In genomic region chr5:178360231-178360925, GRCh38 we compare ENCODE assay signal across 23 cellular contexts.
"Had no signal": no experiment of that assay in that cellular context is flagged by ENCODE, and none has a peak within 500 bp of the region (broad histone marks: within the 10 kb centered on the region; RNA-seq: fewer than 3 reads in every experiment).

No MANE protein-coding gene starts in this region.

- H3K4me3 ChIP-seq: ascending aorta, right lobe of liver, smooth muscle cell, testis had no signal

- H3K36me3 ChIP-seq: ascending aorta, neutrophil, right lobe of liver had no signal

- H3K27ac ChIP-seq: ascending aorta, neutrophil, parathyroid adenoma, right lobe of liver, testis had no signal

- H3K9me3 ChIP-seq: ascending aorta, neutrophil, right lobe of liver, testis had no signal

- H3K4me3 Mint-ChIP-seq: activated CD8-positive, alpha-beta T cell treated with anti-CD3 and anti-CD28 coated beads, Interleukin-2, amount 10 ng/mL, durations not matched to agents 7 days and 5 days; activated T-cell treated with anti-CD3 and anti-CD28 coated beads, Interleukin-2, amount 50 U/mL, for 4 hours; immature natural killer cell; memory B cell; stimulated activated memory B cell treated with anti-CD40 and anti-IgM and Interleukin-4, amounts not matched to agents 10 μg/mL and 1 μg/mL and 100 μg/mL, for 72 hours; T-helper 2 cell treated with Interferon-gamma antibody and Interleukin-4, amounts not matched to agents 5 μg/mL and 100 μg/mL, for 36 hours; type B pancreatic cell had no signal

- H3K36me3 Mint-ChIP-seq: immature natural killer cell; memory B cell; stimulated activated memory B cell treated with anti-CD40 and anti-IgM and Interleukin-4, amounts not matched to agents 10 μg/mL and 1 μg/mL and 100 μg/mL, for 72 hours; type B pancreatic cell had no signal

- H3K27ac Mint-ChIP-seq: activated CD8-positive, alpha-beta T cell treated with anti-CD3 and anti-CD28 coated beads, Interleukin-2, amount 10 ng/mL, durations not matched to agents 7 days and 5 days; immature natural killer cell; memory B cell; T-helper 2 cell treated with Interferon-gamma antibody and Interleukin-4, amounts not matched to agents 5 μg/mL and 100 μg/mL, for 36 hours; type B pancreatic cell had no signal

- FAIRE-seq: bronchial epithelial cell had no signal

- H3K9me3 Mint-ChIP-seq: activated T-cell treated with anti-CD3 and anti-CD28 coated beads, Interleukin-2, amount 50 U/mL, for 4 hours; immature natural killer cell; memory B cell; type B pancreatic cell had no signal

- H3K27me3 ChIP-seq: ascending aorta, neutrophil, right lobe of liver, testis had no signal

- H3K9ac ChIP-seq: parathyroid adenoma had no signal

- H2AFZ ChIP-seq: parathyroid adenoma had no signal

- H3K79me2 ChIP-seq: parathyroid adenoma had no signal

- H3K4me1 ChIP-seq: parathyroid adenoma had no signal

- DNase-seq: activated CD4-positive, alpha-beta T cell treated with anti-CD3 and anti-CD28 coated beads for 48 hours; activated CD4-positive, CD25-positive, alpha-beta regulatory T cell; activated CD8-positive, alpha-beta memory T cell treated with anti-CD3 and anti-CD28 coated beads, Interleukin-2, amount 50 U/mL, for 4 hours; activated CD8-positive, alpha-beta T cell treated with anti-CD3 and anti-CD28 coated beads, Interleukin-2, amount 10 ng/mL, durations not matched to agents 7 days and 5 days; activated effector memory CD4-positive, alpha-beta T cell treated with Interleukin-2 at 50 U/mL for 16 hours; activated naive CD4-positive, alpha-beta T cell treated with anti-CD3 and anti-CD28 coated beads, Interleukin-2, amount 50 U/mL, for 16 hours; activated T-cell treated with anti-CD3 and anti-CD28 coated beads, Interleukin-2, amount 50 U/mL, for 4 hours; cerebellar nuclear complex; effector CD4-positive, alpha-beta T cell; immature natural killer cell; left ventricle myocardium superior; stimulated activated CD4-positive, alpha-beta T cell treated with anti-CD3 and anti-CD28 coated beads, Interleukin-4, amount 100 ng/mL, for 24 hours; testis had no signal
